Comparison of ENCODE assay signal across 23 cellular contexts in the genomic region with DNA sequence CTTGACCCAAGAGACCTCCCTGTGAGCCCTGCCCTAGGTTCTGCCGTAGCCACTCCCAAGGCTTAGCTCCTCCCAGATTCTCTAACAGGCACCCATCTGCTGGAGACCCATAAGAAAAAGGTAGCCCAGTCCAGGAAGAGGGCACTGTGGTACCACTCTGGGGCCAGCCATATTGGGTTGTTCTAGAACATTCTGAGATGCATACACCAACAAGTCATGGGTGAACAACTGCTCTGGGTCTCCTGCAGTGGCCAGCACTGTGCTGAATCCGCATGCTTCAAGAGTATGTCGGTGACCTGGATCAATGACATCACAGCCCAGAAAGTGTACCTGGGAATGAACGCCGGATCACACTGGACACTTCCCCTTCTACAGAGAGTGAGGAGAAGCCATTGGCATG.
"Had no signal": no experiment of that assay in that cellular context is flagged by ENCODE, and none has a peak within 500 bp of the region (broad histone marks: within the 10 kb centered on the region; RNA-seq: fewer than 3 reads in every experiment).

No MANE protein-coding gene starts in this region.

- DNase-seq: IMR-90; Karpas-422; KG1; MG63; NCI-H1105 treated with DMSO at 0.1 percent for 48 hours; NCI-H1417 treated with DMSO at 0.1 percent for 48 hours; NCI-H146; NCI-H1694 treated with DMSO at 0.1 percent for 48 hours; NCI-H1930; NCI-H2081; NCI-H2107; NCI-H2227 treated with DMSO at 0.1 percent for 48 hours; NCI-H524; NCI-H526 treated with DMSO at 0.1 percent for 48 hours; NCI-H748 treated with DMSO at 0.1 percent for 48 hours; NK-92 treated with Interleukin-12 subunit alpha and Interleukin-12 subunit beta, amount 100 ng/mL, for 24 hours; PC-3; SHP77 treated with DMSO at 0.1 percent for 48 hours; SJCRH30 had no signal

- H3K4me3 ChIP-seq: MG63, SJCRH30 had no signal

- ATAC-seq: Panc1, PC-3, Right ventricle myocardium inferior, SK-N-SH treated with all-trans-retinoic acid at 6 μM for 48 hours had no signal

- H3K36me3 ChIP-seq: MG63, SJCRH30 had no signal

- H3K27ac ChIP-seq: HL-60, SJCRH30 had no signal

- H3K9me3 ChIP-seq: MG63, SJCRH30 had no signal

- H3K27me3 ChIP-seq: MG63, SJCRH30 had no signal
